In genomic region chr2:10201201-10201600, GRCh38 we compare ENCODE assay signal across 28 cellular contexts.
"Had no signal": no experiment of that assay in that cellular context is flagged by ENCODE, and none has a peak within 500 bp of the region (broad histone marks: within the 10 kb centered on the region; RNA-seq: fewer than 3 reads in every experiment).

No MANE protein-coding gene starts in this region.

- DNase-seq: heart right ventricle; kidney glomerular epithelial cell; left cardiac atrium; left lung; lower lobe of right lung; mammary epithelial cell; mesenchymal stem cell; naive B cell; ovary; retina; right cardiac atrium; sigmoid colon; stimulated activated CD4-positive, alpha-beta T cell treated with anti-CD3 and anti-CD28 coated beads, Interleukin-1b, Interleukin-23, amount 100 ng/mL, for 48 hours; stimulated activated CD4-positive, alpha-beta T cell treated with anti-CD3 and anti-CD28 coated beads, Interleukin-2, amount 100 ng/mL, for 48 hours; stimulated activated CD4-positive, alpha-beta T cell treated with anti-CD3 and anti-CD28 coated beads, Interleukin-4, amount 100 ng/mL, for 4 hours; stimulated activated CD8-positive, alpha-beta memory T cell treated with anti-CD3 and anti-CD28 coated beads, Interleukin-4, amount 100 ng/mL, for 48 hours; stimulated activated naive CD8-positive, alpha-beta T cell treated with anti-CD3 and anti-CD28 coated beads, Interleukin-15, Interleukin-2, amounts not matched to agents 100 U/mL and 50 U/mL, for 24 hours; stomach; testis; thyroid gland; transverse colon; upper lobe of left lung had no signal

- H3K9me3 ChIP-seq: lower lobe of right lung, ovary, prostate gland, sigmoid colon, testis, thyroid gland, transverse colon, upper lobe of left lung, vagina had no signal

- H3K4me3 ChIP-seq: heart right ventricle, hepatocyte, left lung, lower lobe of right lung, ovary, prostate gland, sigmoid colon, smooth muscle cell, stomach, thyroid gland, transverse colon, upper lobe of left lung, vagina had no signal

- H3K9me3 Mint-ChIP-seq: naive B cell; natural killer cell treated with Interleukin-12 subunit alpha and Interleukin-12 subunit beta and Interleukin-15 and Interleukin-18, amount 100 ng/mL, for 72 hours; stimulated activated memory B cell treated with anti-CD40 and anti-IgM and Interleukin-4, amounts not matched to agents 10 μg/mL and 1 μg/mL and 100 μg/mL, for 72 hours had no signal

- H3K36me3 Mint-ChIP-seq: naive B cell; natural killer cell treated with Interleukin-12 subunit alpha and Interleukin-12 subunit beta and Interleukin-15 and Interleukin-18, amount 100 ng/mL, for 72 hours; stimulated activated memory B cell treated with anti-CD40 and anti-IgM and Interleukin-4, amounts not matched to agents 10 μg/mL and 1 μg/mL and 100 μg/mL, for 72 hours had no signal

- H3K4me1 ChIP-seq: left lung, lower lobe of right lung, prostate gland, testis, transverse colon, upper lobe of left lung, vagina had no signal

- H3K27ac Mint-ChIP-seq: natural killer cell treated with Interleukin-12 subunit alpha and Interleukin-12 subunit beta and Interleukin-15 and Interleukin-18, amount 100 ng/mL, for 72 hours; stimulated activated memory B cell treated with anti-CD40 and anti-IgM and Interleukin-4, amounts not matched to agents 10 μg/mL and 1 μg/mL and 100 μg/mL, for 72 hours had no signal

- H3K4me3 Mint-ChIP-seq: naive B cell; natural killer cell treated with Interleukin-12 subunit alpha and Interleukin-12 subunit beta and Interleukin-15 and Interleukin-18, amount 100 ng/mL, for 72 hours; stimulated activated memory B cell treated with anti-CD40 and anti-IgM and Interleukin-4, amounts not matched to agents 10 μg/mL and 1 μg/mL and 100 μg/mL, for 72 hours had no signal

- H3K36me3 ChIP-seq: heart right ventricle, left lung, lower lobe of right lung, ovary, prostate gland, sigmoid colon, stomach, thyroid gland, transverse colon, upper lobe of left lung, vagina had no signal

- H3K27me3 Mint-ChIP-seq: naive B cell; natural killer cell treated with Interleukin-12 subunit alpha and Interleukin-12 subunit beta and Interleukin-15 and Interleukin-18, amount 100 ng/mL, for 72 hours; stimulated activated memory B cell treated with anti-CD40 and anti-IgM and Interleukin-4, amounts not matched to agents 10 μg/mL and 1 μg/mL and 100 μg/mL, for 72 hours had no signal

- H3K4me1 Mint-ChIP-seq: naive B cell; stimulated activated memory B cell treated with anti-CD40 and anti-IgM and Interleukin-4, amounts not matched to agents 10 μg/mL and 1 μg/mL and 100 μg/mL, for 72 hours had no signal

- ATAC-seq: heart right ventricle; left cardiac atrium; left lung; lower lobe of right lung; natural killer cell treated with Interleukin-12 subunit alpha and Interleukin-12 subunit beta and Interleukin-15 and Interleukin-18, amount 100 ng/mL, for 72 hours; right cardiac atrium; stimulated activated memory B cell treated with anti-CD40 and anti-IgM and Interleukin-4, amounts not matched to agents 10 μg/mL and 1 μg/mL and 100 μg/mL, for 72 hours; stimulated activated naive CD8-positive, alpha-beta T cell treated with anti-CD3 and anti-CD28 coated beads, Interleukin-15, Interleukin-2, amounts not matched to agents 100 U/mL and 50 U/mL, for 24 hours had no signal
